In genomic region chr7:48148311-48148710, GRCh38 we compare ENCODE assay signal across 18 cellular contexts. TPM values are rescaled to one million over a fixed set of nuclear protein-coding genes. Genes with fewer than 3 reads are reported as not detected.
"Had no signal": no experiment of that assay in that cellular context is flagged by ENCODE, and none has a peak within 500 bp of the region (broad histone marks: within the 10 kb centered on the region; RNA-seq: fewer than 3 reads in every experiment).

No MANE protein-coding gene starts in this region.

- H3K27me3 ChIP-seq: cardiac muscle cell, pancreas, sigmoid colon had no signal

- H3K4me1 ChIP-seq: gastroesophageal sphincter, heart left ventricle, left ventricle myocardium inferior, sigmoid colon, spleen had no signal

- H3K27ac ChIP-seq: cardiac muscle cell, gastroesophageal sphincter, heart left ventricle, left ventricle myocardium inferior, neutrophil, pancreas, sigmoid colon, spleen, thoracic aorta, WERI-Rb-1 had no signal

- DNase-seq: activated CD4-positive, alpha-beta T cell treated with anti-CD3 and anti-CD28 coated beads for 1 hour; activated CD4-positive, alpha-beta T cell treated with anti-CD3 and anti-CD28 coated beads, Interleukin-2, amount 50 U/mL, for 48 hours; activated T-cell treated with anti-CD3 and anti-CD28 coated beads for 4 hours; endodermal cell; heart left ventricle; left ventricle myocardium inferior; naive thymus-derived CD8-positive, alpha-beta T cell; sigmoid colon; spleen; stimulated activated CD4-positive, alpha-beta T cell treated with anti-CD3 and anti-CD28 coated beads, Interleukin-4, amount 100 ng/mL, for 4 hours; T-helper 2 cell; WERI-Rb-1 had no signal

- H3K4me3 ChIP-seq: cardiac muscle cell, gastroesophageal sphincter, heart left ventricle, left ventricle myocardium inferior, pancreas, sigmoid colon, spleen, thoracic aorta had no signal

- H3K36me3 ChIP-seq: cardiac muscle cell, gastroesophageal sphincter, heart left ventricle, left ventricle myocardium inferior, neutrophil, pancreas, sigmoid colon, spleen, thoracic aorta, WERI-Rb-1 had no signal

- FAIRE-seq: pancreas had no signal

- H3K9me3 ChIP-seq: gastroesophageal sphincter, heart left ventricle, left ventricle myocardium inferior, neutrophil, pancreas, sigmoid colon, thoracic aorta had no signal

RNA-seq across cellular contexts. Expression of gene ABCA13, which starts 22.9 kb away (rescaled TPM):
- total RNA-seq: dermis microvascular lymphatic vessel endothelial cell; left ventricle myocardium inferior; naive thymus-derived CD8-positive, alpha-beta T cell; thoracic aorta had no signal
- polyA plus RNA-seq: naive thymus-derived CD8-positive, alpha-beta T cell had no signal
